Comparison of ENCODE assay signal across 8 cellular contexts in genomic region chrX:135521405-135522131, GRCh38.
DNase-seq lines count a peak whose midpoint lies in the region; ATAC-seq lines count a peak whose summit lies in the region.

No MANE protein-coding gene starts in this region.

- H3K4me1 ChIP-seq in NT2/D1 (ENCODE audit: insufficient read depth, insufficient read length): no peaks in the 10 kb centered on the region
- H3K4me1 ChIP-seq in mucosa of rectum (ENCODE audit: control insufficient read depth in 2 of 2, insufficient read depth in 2 of 2, low read length in 2 of 2): peaks cover 0 to 5% of the 10 kb centered on the region in 2 donors

- H3K4me3 ChIP-seq in NT2/D1 (ENCODE audit: insufficient read length, low read depth) (peak overlapping the region; percentile 39), mucosa of rectum (ENCODE audit: low read length in 2 of 2) (peak overlapping the region; percentile 83 to 87)

- peak; percentile 66 for DNase-seq in COR-L47 (lab: John Stamatoyannopoulos, UW)
- peak in 75 of 76 experiments; percentile 6 to 88 (median 75) for DNase-seq in HUDEP-2 (lab: John Stamatoyannopoulos, UW; ENCODE audit: unreplicated experiment in 76 of 76)
- peak; percentile 48 for DNase-seq in NT2/D1 (ENCODE audit: low read depth, low spot score)
- peak; percentile 84 for DNase-seq in activated CD8-positive, alpha-beta memory T cell treated with anti-CD3 and anti-CD28 coated beads, Interleukin-2, amount 50 U/mL, for 48 hours
- DNase-seq in epidermal melanocyte (ENCODE audit: insufficient read length, low spot score): peak; percentile 49
- DNase-seq in stimulated activated CD8-positive, alpha-beta memory T cell treated with anti-CD3 and anti-CD28 coated beads, Interleukin-4, amount 100 ng/mL, for 24 hours (ENCODE audit: low read depth): peak; percentile 67

- peak overlapping the region; percentile 80 for H3K9ac ChIP-seq in NT2/D1 (ENCODE audit: insufficient read length, low read depth)
- peak overlapping the region; percentile 81 to 84 for H3K9ac ChIP-seq in mucosa of rectum (ENCODE audit: low read depth in 1 of 2, low read length in 2 of 2)

- H3K36me3 ChIP-seq in NT2/D1 (ENCODE audit: insufficient read depth, insufficient read length, low read length) (no peaks in the 10 kb centered on the region), mucosa of rectum (ENCODE audit: control insufficient read depth in 2 of 2, insufficient read depth in 2 of 2, low read length in 2 of 2) (no peaks in the 10 kb centered on the region)

- H3K27me3 ChIP-seq in NT2/D1 (ENCODE audit: insufficient read depth, insufficient read length) (no peaks in the 10 kb centered on the region), mucosa of rectum (ENCODE audit: control insufficient read depth in 2 of 2, insufficient read depth in 2 of 2, low read length in 2 of 2) (peaks cover 0 to 3% of the 10 kb centered on the region in 2 donors)

- H3K27ac ChIP-seq in mucosa of rectum (ENCODE audit: low read depth in 2 of 2, low read length in 2 of 2): peak overlapping the region; percentile 89 to 94

- H3K9me3 ChIP-seq in NT2/D1 (ENCODE audit: insufficient read depth, low read length): no peaks in the 10 kb centered on the region
- H3K9me3 ChIP-seq in mucosa of rectum (ENCODE audit: control insufficient read depth in 2 of 2, low read length in 2 of 2): no peaks in the 10 kb centered on the region

- ATAC-seq in GM21367 (IDR thresholded peaks at IDR 0.05; ENCODE audit: unreplicated experiment): peak; percentile 61

Comparison
In these comparisons a context has a peak if more than half of its experiments do, and no peak if none do; other contexts are left out.
1. Peak in every context shown above with its lines: DNase-seq, ATAC-seq, H3K4me3 ChIP-seq and H3K27ac ChIP-seq.